In the genomic region with DNA sequence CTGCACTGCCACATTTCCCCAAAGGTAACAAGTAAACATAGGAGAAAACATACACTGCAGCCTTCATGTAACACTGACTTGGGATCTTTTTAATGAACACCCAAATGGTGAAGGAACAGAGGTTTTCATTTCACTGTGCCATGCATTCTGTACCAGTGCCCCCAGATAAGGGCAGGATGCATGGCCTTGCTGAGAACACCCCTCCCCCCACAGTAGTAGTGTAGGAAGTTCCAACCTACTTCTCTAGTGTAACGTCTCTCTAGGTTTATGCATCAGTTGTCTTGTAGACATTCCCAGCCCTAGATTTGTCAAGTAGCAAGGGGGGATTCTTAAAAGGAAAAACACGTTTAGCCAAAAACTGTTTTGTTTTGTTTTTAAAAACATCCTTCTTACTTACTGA, we compare ENCODE assay signal across 15 cellular contexts. TPM values are rescaled to one million over a fixed set of nuclear protein-coding genes. Genes with fewer than 3 reads are reported as not detected.
DNase-seq lines count a peak whose midpoint lies in the region; ATAC-seq and TF ChIP-seq lines count a peak whose summit lies in the region.
"Had no signal": no experiment of that assay in that cellular context is flagged by ENCODE, and none has a peak within 500 bp of the region (broad histone marks: within the 10 kb centered on the region; RNA-seq: fewer than 3 reads in every experiment).

No MANE protein-coding gene starts in this region.

- peaks cover 53 to 100% (median 97%) of the 10 kb centered on the region in 6 donors for H3K4me1 ChIP-seq in spleen

- no peak for TF ChIP-seq CTCF in spleen (IDR thresholded peaks at IDR 0.05 in 8 of 11, conservative IDR thresholded peaks at IDR 0.05 in 3 of 11)

- H3K4me3 Mint-ChIP-seq in activated T-cell treated with anti-CD3 and anti-CD28 coated beads, Interleukin-2, amount 50 U/mL, for 72 hours: peak overlapping the region in 1 of 2 donors; percentile 81
- H3K4me3 Mint-ChIP-seq: neural progenitor cell; stimulated activated naive CD8-positive, alpha-beta T cell treated with anti-CD3 and anti-CD28 coated beads, Interleukin-15, Interleukin-2, amounts not matched to agents 100 ng/mL and 50 ng/mL, for 24 hours; type B pancreatic cell had no signal

- H3K27ac Mint-ChIP-seq in activated T-cell treated with anti-CD3 and anti-CD28 coated beads, Interleukin-2, amount 50 U/mL, for 72 hours: peak overlapping the region; percentile 94
- H3K27ac Mint-ChIP-seq: neural progenitor cell; stimulated activated naive CD8-positive, alpha-beta T cell treated with anti-CD3 and anti-CD28 coated beads, Interleukin-15, Interleukin-2, amounts not matched to agents 100 ng/mL and 50 ng/mL, for 24 hours had no signal

- H3K27me3 ChIP-seq in spleen (replicated peaks in 1 of 7): no peaks in the 10 kb centered on the region
- H3K27me3 ChIP-seq: neural progenitor cell had no signal

- TF ChIP-seq POLR2A in spleen (IDR thresholded peaks at IDR 0.05): no peak

- H3K36me3 Mint-ChIP-seq in activated T-cell treated with anti-CD3 and anti-CD28 coated beads, Interleukin-2, amount 50 U/mL, for 72 hours (ENCODE audit: insufficient read depth in 2 of 2): peaks cover 0 to 1% of the 10 kb centered on the region in 2 donors

- H3K27ac ChIP-seq in spleen: peak overlapping the region in 5 of 8 donors; percentile 22 to 59 (median 44)
- H3K27ac ChIP-seq: HL-60, neural progenitor cell had no signal

- H3K9me3 Mint-ChIP-seq in activated T-cell treated with anti-CD3 and anti-CD28 coated beads, Interleukin-2, amount 50 U/mL, for 72 hours: no peaks in the 10 kb centered on the region
- H3K9me3 Mint-ChIP-seq: stimulated activated naive CD8-positive, alpha-beta T cell treated with anti-CD3 and anti-CD28 coated beads, Interleukin-15, Interleukin-2, amounts not matched to agents 100 ng/mL and 50 ng/mL, for 24 hours had no signal

- intact Hi-C loops in spleen (cut with DNase I; ENCODE audit: low total_unique reads): no loop called here

- ATAC-seq in activated T-cell treated with anti-CD3 and anti-CD28 coated beads, Interleukin-2, amount 50 U/mL, for 72 hours (replicated peaks in 1 of 2): no peak
- ATAC-seq in esophagus mucosa (peak; percentile 32), HG02763 (IDR thresholded peaks at IDR 0.05; ENCODE audit: unreplicated experiment) (no peak)

- H3K27me3 Mint-ChIP-seq in activated T-cell treated with anti-CD3 and anti-CD28 coated beads, Interleukin-2, amount 50 U/mL, for 72 hours (ENCODE audit: low read depth): no peaks in the 10 kb centered on the region
- H3K27me3 Mint-ChIP-seq: stimulated activated naive CD8-positive, alpha-beta T cell treated with anti-CD3 and anti-CD28 coated beads, Interleukin-15, Interleukin-2, amounts not matched to agents 100 ng/mL and 50 ng/mL, for 24 hours; type B pancreatic cell had no signal

- DNase-seq in activated T-cell treated with anti-CD3 and anti-CD28 coated beads, Interleukin-2, amount 50 U/mL, for 72 hours: no peak
- DNase-seq in activated T-cell treated with anti-CD3 and anti-CD28 coated beads for 4 hours: no peak
- DNase-seq in OCI-M1 (lab: John Stamatoyannopoulos, UW): peak; percentile 33
- DNase-seq in spleen: no peak
- no peak for DNase-seq in NCI-H1436 treated with DMSO at 0.1 percent for 48 hours (lab: John Stamatoyannopoulos, UW)
- DNase-seq in NCI-H2029 (lab: John Stamatoyannopoulos, UW): no peak
- DNase-seq: activated naive CD4-positive, alpha-beta T cell; NCI-H2081; NCI-H510A treated with DMSO at 0.1 percent for 48 hours had no signal

- peaks cover 0 to 11% (median 0%) of the 10 kb centered on the region in 6 donors for H3K36me3 ChIP-seq in spleen
- H3K36me3 ChIP-seq: neural progenitor cell had no signal

- 13 to 34% (median 23%) methylated on average over 2 of the region's 2 CpGs for WGBS in spleen, 5 donors

- H3K4me1 Mint-ChIP-seq in activated T-cell treated with anti-CD3 and anti-CD28 coated beads, Interleukin-2, amount 50 U/mL, for 72 hours (ENCODE audit: low read depth): peaks cover 76% of the 10 kb centered on the region

- H3K4me3 ChIP-seq in spleen: no peak overlapping the region
- H3K4me3 ChIP-seq: neural progenitor cell had no signal

- H3K9me3 ChIP-seq in spleen: no peaks in the 10 kb centered on the region

RNA-seq across cellular contexts. Expression of a gene that starts 29.9 kb away (rescaled TPM):
- total RNA-seq in activated T-cell treated with anti-CD3 and anti-CD28 coated beads, Interleukin-2, amount 50 U/mL, for 72 hours: 10 to 100 TPM; 21.4 to 21.8 TPM
- total RNA-seq in esophagus mucosa (15.5 TPM), spleen (10 to 100 TPM; 57.3 to 85.4 (median 73.6) TPM)
- polyA plus RNA-seq in spleen: 10 to 100 TPM; 24.7 to 35.4 (median 27.6) TPM
